Comparison of ENCODE assay signal across 24 cellular contexts in the genomic region with DNA sequence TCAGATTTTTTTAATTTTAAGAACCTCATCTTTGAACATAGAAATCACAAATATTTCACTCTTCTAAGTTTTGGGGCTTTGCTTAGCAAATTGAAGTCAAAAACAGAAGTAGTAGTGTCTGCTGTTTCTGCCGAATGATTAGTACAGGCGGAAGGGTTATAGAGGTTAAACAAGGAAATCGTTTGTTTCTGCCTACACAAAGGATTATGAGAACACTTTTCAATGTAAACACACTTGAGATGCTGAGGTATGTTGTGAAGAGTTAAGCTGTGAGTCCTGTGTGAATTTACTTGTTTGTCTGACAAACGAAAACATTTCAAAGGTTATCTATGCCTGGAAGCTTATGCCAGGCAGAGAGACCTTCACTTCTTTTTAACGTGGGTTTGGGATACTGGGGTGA.
DNase-seq lines count a peak whose midpoint lies in the region; ATAC-seq, FAIRE-seq and TF ChIP-seq lines count a peak whose summit lies in the region.
"Had no signal": no experiment of that assay in that cellular context is flagged by ENCODE, and none has a peak within 500 bp of the region (broad histone marks: within the 10 kb centered on the region; RNA-seq: fewer than 3 reads in every experiment).

No MANE protein-coding gene starts in this region.

- FAIRE-seq in GM12891 (lab: Jason Lieb, UNC) (peak; percentile 55), bronchial epithelial cell (lab: Jason Lieb, UNC) (no peak)
- FAIRE-seq: HTR-8/SVneo, keratinocyte, pancreas had no signal

- peaks cover 4% of the 10 kb centered on the region for H3K4me1 Mint-ChIP-seq in neural progenitor cell
- H3K4me1 Mint-ChIP-seq: activated naive CD4-positive, alpha-beta T cell treated with anti-CD3 and anti-CD28 coated beads, Interleukin-2, amount 10 ng/mL, durations not matched to agents 7 days and 5 days; CD14-positive monocyte had no signal

- H4K20me1 ChIP-seq in neural progenitor cell (ENCODE audit: low read depth) = no peaks in the 10 kb centered on the region

- no peaks in the 10 kb centered on the region for H3K36me3 ChIP-seq in bronchial epithelial cell (ENCODE audit: control insufficient read depth, insufficient read depth, low read length)
- no peaks in the 10 kb centered on the region for H3K36me3 ChIP-seq in neural progenitor cell
- H3K36me3 ChIP-seq: MG63, pancreas, right atrium auricular region had no signal

- H3K9ac ChIP-seq in neural progenitor cell = no peak overlapping the region

- peaks cover 2% of the 10 kb centered on the region for H3K27me3 Mint-ChIP-seq in neural progenitor cell (ENCODE audit: insufficient read depth, low read depth)
- H3K27me3 Mint-ChIP-seq: activated CD4-positive, alpha-beta memory T cell treated with anti-CD3 and anti-CD28 coated beads for 36 hours; activated naive CD4-positive, alpha-beta T cell treated with anti-CD3 and anti-CD28 coated beads, Interleukin-2, amount 10 ng/mL, durations not matched to agents 7 days and 5 days; brain had no signal

- no peaks in the 10 kb centered on the region for H3F3A ChIP-seq in neural progenitor cell (ENCODE audit: low read depth)

- no peak for ATAC-seq in GM18505 (IDR thresholded peaks at IDR 0.05; ENCODE audit: unreplicated experiment)
- ATAC-seq: natural killer cell treated with Interleukin-12 subunit alpha and Interleukin-12 subunit beta and Interleukin-15 and Interleukin-18, amount 100 ng/mL, for 72 hours had no signal

- H3K79me2 ChIP-seq in neural progenitor cell (ENCODE audit: low read depth) = no peaks in the 10 kb centered on the region

- TF ChIP-seq CTCF in bronchial epithelial cell (IDR thresholded peaks at IDR 0.05; ENCODE audit: insufficient read depth, low read length, severe bottlenecking) (no peak), neural progenitor cell (IDR thresholded peaks at IDR 0.05) (no peak)

- no peak overlapping the region for H3K4me3 ChIP-seq in bronchial epithelial cell (ENCODE audit: low read depth, low read length)
- H3K4me3 ChIP-seq in neural progenitor cell = no peak overlapping the region
- H3K4me3 ChIP-seq: K562, MG63, pancreas, right atrium auricular region had no signal

- H3K4me1 ChIP-seq in neural progenitor cell = no peaks in the 10 kb centered on the region
- H3K4me1 ChIP-seq: pancreas, right atrium auricular region had no signal

- no peak overlapping the region for H3K27ac Mint-ChIP-seq in neural progenitor cell
- H3K27ac Mint-ChIP-seq: activated CD4-positive, alpha-beta memory T cell treated with anti-CD3 and anti-CD28 coated beads for 36 hours; activated naive CD4-positive, alpha-beta T cell treated with anti-CD3 and anti-CD28 coated beads, Interleukin-2, amount 10 ng/mL, durations not matched to agents 7 days and 5 days; CD14-positive monocyte; natural killer cell treated with Interleukin-12 subunit alpha and Interleukin-12 subunit beta and Interleukin-15 and Interleukin-18, amount 100 ng/mL, for 72 hours had no signal

- DNase-seq in GM12891 (ENCODE audit: insufficient read length, low spot score) (no peak), NCI-H2029 treated with DMSO at 0.1 percent for 48 hours (lab: John Stamatoyannopoulos, UW) (peak; percentile 84), bronchial epithelial cell (ENCODE audit: low read depth) (peak; percentile 19), neural progenitor cell (ENCODE audit: low spot score) (no peak), NCI-H1694 treated with DMSO at 0.1 percent for 48 hours (lab: John Stamatoyannopoulos, UW) (no peak), erythroblast (lab: John Stamatoyannopoulos, UW) (no peak)
- DNase-seq: activated CD4-positive, alpha-beta memory T cell treated with anti-CD3 and anti-CD28 coated beads for 36 hours; activated CD4-positive, CD25-positive, alpha-beta regulatory T cell; activated CD8-positive, alpha-beta memory T cell treated with anti-CD3 and anti-CD28 coated beads, Interleukin-2, amount 50 U/mL, for 48 hours; activated naive CD4-positive, alpha-beta T cell treated with anti-CD3 and anti-CD28 coated beads, Interleukin-2, amount 10 ng/mL, durations not matched to agents 7 days and 5 days; Calu3; glutamatergic neuron; MG63; NCI-H526 treated with DMSO at 0.1 percent for 48 hours; pancreas; stimulated activated CD4-positive, alpha-beta T cell treated with anti-CD3 and anti-CD28 coated beads, Interleukin-2, amount 100 ng/mL, for 48 hours had no signal

- no peak overlapping the region for H3K4me2 ChIP-seq in neural progenitor cell

- peak overlapping the region; percentile 19 for H2AFZ ChIP-seq in neural progenitor cell (replicated peaks)

- H3K36me3 Mint-ChIP-seq in neural progenitor cell = no peaks in the 10 kb centered on the region
- H3K36me3 Mint-ChIP-seq: activated CD4-positive, alpha-beta memory T cell treated with anti-CD3 and anti-CD28 coated beads for 36 hours; activated naive CD4-positive, alpha-beta T cell treated with anti-CD3 and anti-CD28 coated beads, Interleukin-2, amount 10 ng/mL, durations not matched to agents 7 days and 5 days; brain; CD14-positive monocyte; natural killer cell treated with Interleukin-12 subunit alpha and Interleukin-12 subunit beta and Interleukin-15 and Interleukin-18, amount 100 ng/mL, for 72 hours had no signal

- no peaks in the 10 kb centered on the region for H3K9me3 ChIP-seq in neural progenitor cell (ENCODE audit: low read depth)
- H3K9me3 ChIP-seq: MG63, pancreas, right atrium auricular region had no signal

- TF ChIP-seq POLR2A in GM12891 (IDR thresholded peaks at IDR 0.05; ENCODE audit: low read depth, low read length) (no peak), erythroblast (IDR thresholded peaks at IDR 0.05; ENCODE audit: low read length) (no peak), GM18505 (IDR thresholded peaks at IDR 0.05; ENCODE audit: borderline replicate concordance, extremely low read depth, insufficient read depth, insufficient read length) (no peak)

- H3K27me3 ChIP-seq in bronchial epithelial cell (ENCODE audit: control insufficient read depth, insufficient read depth, low read length) = no peaks in the 10 kb centered on the region
- no peaks in the 10 kb centered on the region for H3K27me3 ChIP-seq in neural progenitor cell
- H3K27me3 ChIP-seq: pancreas, right atrium auricular region had no signal

- H3K9me3 Mint-ChIP-seq in neural progenitor cell = no peaks in the 10 kb centered on the region
- H3K9me3 Mint-ChIP-seq: activated CD4-positive, alpha-beta memory T cell treated with anti-CD3 and anti-CD28 coated beads for 36 hours; natural killer cell treated with Interleukin-12 subunit alpha and Interleukin-12 subunit beta and Interleukin-15 and Interleukin-18, amount 100 ng/mL, for 72 hours had no signal

- H3K27ac ChIP-seq in neural progenitor cell = no peak overlapping the region
- H3K27ac ChIP-seq: pancreas, right atrium auricular region had no signal

- no peak overlapping the region for H3K4me3 Mint-ChIP-seq in neural progenitor cell
- H3K4me3 Mint-ChIP-seq: activated CD4-positive, alpha-beta memory T cell treated with anti-CD3 and anti-CD28 coated beads for 36 hours; activated naive CD4-positive, alpha-beta T cell treated with anti-CD3 and anti-CD28 coated beads, Interleukin-2, amount 10 ng/mL, durations not matched to agents 7 days and 5 days; brain; CD14-positive monocyte; natural killer cell treated with Interleukin-12 subunit alpha and Interleukin-12 subunit beta and Interleukin-15 and Interleukin-18, amount 100 ng/mL, for 72 hours had no signal

TF ChIP-seq in GM12891, 5 proteins besides CTCF, POLR2A, EP300 and RAD21:
- TF ChIP-seq SPI1 (IDR thresholded peaks at IDR 0.05; ENCODE audit: low read depth, low read length) (no peak), POLR2AphosphoS5 (IDR thresholded peaks at IDR 0.05; ENCODE audit: low read depth, low read length) (no peak), POU2F2 (IDR thresholded peaks at IDR 0.05; ENCODE audit: low read depth, low read length) (no peak), PAX5 (IDR thresholded peaks at IDR 0.05; ENCODE audit: insufficient read depth, low read length, severe bottlenecking) (no peak), TAF1 (IDR thresholded peaks at IDR 0.05; ENCODE audit: low read depth, low read length) (no peak)

Comparison
In these comparisons a context has a peak if more than half of its experiments do, and no peak if none do; other contexts are left out.
1. DNase-seq: peak in NCI-H2029 treated with DMSO at 0.1 percent for 48 hours (single experiment) and bronchial epithelial cell (single experiment); none in GM12891 (single experiment), neural progenitor cell (single experiment), NCI-H1694 treated with DMSO at 0.1 percent for 48 hours (single experiment) and erythroblast (0 of 2).